Comparison of ENCODE assay signal across 9 cellular contexts in genomic region chr10:119539359-119539651, GRCh38. TPM values are rescaled to one million over a fixed set of nuclear protein-coding genes. Genes with fewer than 3 reads are reported as not detected.
A peak's percentile ranks its signal among the peaks of the same experiment; 100 is the strongest.
DNase-seq lines count a peak whose midpoint lies in the region; ATAC-seq and TF ChIP-seq lines count a peak whose summit lies in the region.
"Had no signal": no experiment of that assay in that cellular context is flagged by ENCODE, and none has a peak within 500 bp of the region (broad histone marks: within the 10 kb centered on the region; RNA-seq: fewer than 3 reads in every experiment).

No MANE protein-coding gene starts in this region.

- H3K9me3 ChIP-seq in DND-41 (ENCODE audit: insufficient read depth, low read length, severe bottlenecking), result no peaks in the 10 kb centered on the region
- no peaks in the 10 kb centered on the region for H3K9me3 ChIP-seq in osteoblast (ENCODE audit: low read depth, low read length)
- no peaks in the 10 kb centered on the region for H3K9me3 ChIP-seq in A673 (ENCODE audit: low read depth, low read length, poor library complexity, severe bottlenecking)
- H3K9me3 ChIP-seq: tibial nerve had no signal

- ATAC-seq in DND-41 (ENCODE audit: insufficient read depth, low read depth) (no peak), HG02798 (IDR thresholded peaks at IDR 0.05; ENCODE audit: poor library complexity, unreplicated experiment) (no peak), GM18867 (IDR thresholded peaks at IDR 0.05; ENCODE audit: unreplicated experiment) (no peak)
- ATAC-seq in activated naive CD8-positive, alpha-beta T cell treated with anti-CD3 and anti-CD28 coated beads, Interleukin-2, amount 50 U/mL, for 24 hours, result peak; percentile 17

- TF ChIP-seq CTCF in DND-41 (IDR thresholded peaks at IDR 0.05; ENCODE audit: borderline replicate concordance, extremely low read depth, low read length, poor library complexity, severe bottlenecking) (no peak), osteoblast (IDR thresholded peaks at IDR 0.05; ENCODE audit: extremely low read depth, low read depth, low read length) (no peak), A673 (conservative IDR thresholded peaks at IDR 0.05; ENCODE audit: low read depth, low read length) (no peak)

- H3K27ac ChIP-seq in DND-41 (ENCODE audit: low read length), result no peak overlapping the region
- no peak overlapping the region for H3K27ac ChIP-seq in osteoblast (ENCODE audit: low read depth, low read length)
- H3K27ac ChIP-seq in A673 (ENCODE audit: low read depth, low read length, poor library complexity, severe bottlenecking), result no peak overlapping the region

- DNase-seq in DND-41, result no peak
- peak; percentile 46 for DNase-seq in OCI-M1 (lab: John Stamatoyannopoulos, UW)
- DNase-seq in activated naive CD8-positive, alpha-beta T cell treated with anti-CD3 and anti-CD28 coated beads, Interleukin-2, amount 50 U/mL, for 24 hours, result peak; percentile 53
- peak; percentile 29 for DNase-seq in osteoblast (ENCODE audit: insufficient read length, low spot score, missing footprints)
- no peak for DNase-seq in activated CD4-positive, CD25-positive, alpha-beta regulatory T cell treated with anti-CD3 and anti-CD28 coated beads, Interleukin-2, amount 50 U/mL, for 72 hours
- DNase-seq in A673 (ENCODE audit: low spot score), result no peak

- intact Hi-C loops in A673 (cut with micrococcal nuclease; ENCODE audit: unreplicated experiment), result no loop called here

- H3K79me2 ChIP-seq in DND-41 (ENCODE audit: insufficient read depth, low read length) (peaks cover 68% of the 10 kb centered on the region), osteoblast (ENCODE audit: insufficient read depth, low read length) (peaks cover 59% of the 10 kb centered on the region)

- H3K27me3 ChIP-seq in DND-41 (ENCODE audit: insufficient read depth, low read length, poor library complexity) (no peaks in the 10 kb centered on the region), osteoblast (ENCODE audit: insufficient read depth, low read length) (no peaks in the 10 kb centered on the region), A673 (replicated peaks; ENCODE audit: insufficient read depth, low read depth, low read length, poor library complexity) (no peaks in the 10 kb centered on the region)
- H3K27me3 ChIP-seq: tibial nerve had no signal

- H3K4me1 Mint-ChIP-seq in activated naive CD8-positive, alpha-beta T cell treated with anti-CD3 and anti-CD28 coated beads, Interleukin-2, amount 50 U/mL, for 24 hours, result peaks cover 73% of the 10 kb centered on the region

- H4K20me1 ChIP-seq in DND-41 (ENCODE audit: insufficient read depth, low read length) (peaks cover 25% of the 10 kb centered on the region; the same call in 1 of the 2 replicates), osteoblast (ENCODE audit: insufficient read depth, low read length) (peaks cover 38% of the 10 kb centered on the region)

- H3K9me3 Mint-ChIP-seq in activated naive CD8-positive, alpha-beta T cell treated with anti-CD3 and anti-CD28 coated beads, Interleukin-2, amount 50 U/mL, for 24 hours, result no peaks in the 10 kb centered on the region

- H3K4me2 ChIP-seq in DND-41 (ENCODE audit: insufficient read depth, low read length), result no peak overlapping the region; the same call in 1 of the 2 replicates
- H3K4me2 ChIP-seq in osteoblast (ENCODE audit: insufficient read depth, low read length), result no peak overlapping the region

- peak overlapping the region; percentile 91 for H3K4me3 Mint-ChIP-seq in activated naive CD8-positive, alpha-beta T cell treated with anti-CD3 and anti-CD28 coated beads, Interleukin-2, amount 50 U/mL, for 24 hours

- CTCF ChIA-PET in A673 (lab: Charles Lee), result interaction anchor here (0.7 kb wide), 1 partner anchor 69 kb away, joined by 3 read pairs; no protein-coding TSS in a partner anchor

- peaks cover 44% of the 10 kb centered on the region for H3K36me3 Mint-ChIP-seq in activated naive CD8-positive, alpha-beta T cell treated with anti-CD3 and anti-CD28 coated beads, Interleukin-2, amount 50 U/mL, for 24 hours (ENCODE audit: low read depth)

- H2AFZ ChIP-seq in DND-41 (ENCODE audit: low read depth, low read length) (no peak overlapping the region), osteoblast (ENCODE audit: low read length) (no peak overlapping the region)

- BruUV-seq in A673 (replicated peaks; lab: Mats Ljungman, UMichigan), result no TSS peak

- H3K36me3 ChIP-seq in DND-41 (ENCODE audit: insufficient read depth, low read length), result peaks cover 4% of the 10 kb centered on the region; the same call in 1 of the 2 replicates
- no peaks in the 10 kb centered on the region for H3K36me3 ChIP-seq in osteoblast (ENCODE audit: insufficient read depth, low read length)
- H3K36me3 ChIP-seq in A673 (ENCODE audit: insufficient read depth, low read length, poor library complexity, severe bottlenecking), result no peaks in the 10 kb centered on the region
- H3K36me3 ChIP-seq: tibial nerve had no signal

- POLR2A ChIA-PET in A673 (lab: Charles Lee; ENCODE audit: low non-redundant PET), result no interaction called here

- H3K4me1 ChIP-seq in DND-41 (ENCODE audit: insufficient read depth, low read length) (peaks cover 47% of the 10 kb centered on the region), osteoblast (ENCODE audit: insufficient read depth, low read length) (peaks cover 31% of the 10 kb centered on the region), A673 (ENCODE audit: insufficient read depth, low read length, poor library complexity, severe bottlenecking) (peaks cover 21% of the 10 kb centered on the region)

- peak overlapping the region; percentile 96 for H3K27ac Mint-ChIP-seq in activated naive CD8-positive, alpha-beta T cell treated with anti-CD3 and anti-CD28 coated beads, Interleukin-2, amount 50 U/mL, for 24 hours

- H3K27me3 Mint-ChIP-seq in activated naive CD8-positive, alpha-beta T cell treated with anti-CD3 and anti-CD28 coated beads, Interleukin-2, amount 50 U/mL, for 24 hours, result no peaks in the 10 kb centered on the region

- peak overlapping the region; percentile 20; the same call in 1 of the 2 replicates for H3K9ac ChIP-seq in DND-41 (ENCODE audit: low read depth, low read length)

- no peak overlapping the region for H3K4me3 ChIP-seq in DND-41 (ENCODE audit: low read depth in 1 of 2, low read length in 2 of 2)
- H3K4me3 ChIP-seq in osteoblast (ENCODE audit: insufficient read depth, low read length), result no peak overlapping the region
- no peak overlapping the region for H3K4me3 ChIP-seq in A673 (ENCODE audit: low read depth, low read length, poor library complexity, severe bottlenecking)
- H3K4me3 ChIP-seq: tibial nerve had no signal

RNA-seq across cellular contexts. Expression of gene RGS10, which starts 3.2 kb away (rescaled TPM):
- total RNA-seq in osteoblast (24.5 and 29.3 TPM in 2 replicates), A673 (2021) (16.6 and 18.4 TPM in 2 replicates)

RNA-seq across cellular contexts. Expression of gene TIAL1, which starts 57.5 kb away (rescaled TPM):
- 53.6 TPM in 2 replicates for total RNA-seq in osteoblast
- total RNA-seq in A673 (2021), result 176 and 199 TPM in 2 replicates

Comparison
In these comparisons a context has a peak if more than half of its experiments do, and no peak if none do; other contexts are left out.
1. DNase-seq: peak in OCI-M1 (single experiment), activated naive CD8-positive, alpha-beta T cell treated with anti-CD3 and anti-CD28 coated beads, Interleukin-2, amount 50 U/mL, for 24 hours (single experiment) and osteoblast (single experiment); none in DND-41 (single experiment), activated CD4-positive, CD25-positive, alpha-beta regulatory T cell treated with anti-CD3 and anti-CD28 coated beads, Interleukin-2, amount 50 U/mL, for 72 hours (single experiment) and A673 (single experiment).